31 cellular contexts compared by ENCODE assay signal in genomic region chr11:71421392-71421950, GRCh38.
"Had no signal": no experiment of that assay in that cellular context is flagged by ENCODE, and none has a peak within 500 bp of the region (broad histone marks: within the 10 kb centered on the region; RNA-seq: fewer than 3 reads in every experiment).

No MANE protein-coding gene starts in this region.

- H3K4me1 ChIP-seq: esophagus muscularis mucosa, heart left ventricle, left lung, tibial artery had no signal

- H3K36me3 Mint-ChIP-seq: activated naive CD4-positive, alpha-beta T cell treated with anti-CD3 and anti-CD28 coated beads, Interleukin-2, amount 50 U/mL, for 24 hours; naive B cell; stimulated activated memory B cell treated with anti-CD40 and anti-IgM and Interleukin-4, amounts not matched to agents 10 μg/mL and 1 μg/mL and 100 μg/mL, for 72 hours; WTC11 had no signal

- H3K4me3 ChIP-seq: esophagus muscularis mucosa, heart left ventricle, left lung, smooth muscle cell, tibial artery had no signal

- DNase-seq: activated CD4-positive, alpha-beta T cell treated with anti-CD3 and anti-CD28 coated beads for 1 hour; activated CD4-positive, alpha-beta T cell treated with anti-CD3 and anti-CD28 coated beads, Interleukin-2, amount 10 ng/mL, durations not matched to agents 7 days and 5 days; activated CD8-positive, alpha-beta T cell treated with anti-CD3 and anti-CD28 coated beads for 36 hours; activated naive CD8-positive, alpha-beta T cell treated with anti-CD3 and anti-CD28 coated beads, Interleukin-2, amount 50 U/mL, for 24 hours; activated T-cell treated with anti-CD3 and anti-CD28 coated beads, Interleukin-2, amount 50 U/mL, for 4 hours; anterior cingulate cortex; dermis blood vessel endothelial cell; effector CD4-positive, alpha-beta T cell; foreskin keratinocyte; hypothalamus; left lung; naive B cell; nephron progenitor cell; retina; stimulated activated CD4-positive, alpha-beta T cell treated with anti-CD3 and anti-CD28 coated beads, Interleukin-1b, Interleukin-23, amount 100 ng/mL, for 48 hours; stimulated activated CD4-positive, alpha-beta T cell treated with anti-CD3 and anti-CD28 coated beads, Interleukin-4, amount 100 ng/mL, for 4 hours; stimulated activated CD8-positive, alpha-beta memory T cell treated with anti-CD3 and anti-CD28 coated beads, Interleukin-4, amount 100 ng/mL, for 48 hours; stimulated activated naive CD8-positive, alpha-beta T cell treated with anti-CD3 and anti-CD28 coated beads, Interleukin-15, amount 100 ng/mL, for 72 hours; T-helper 2 cell; tibial artery had no signal

- H3K4me3 Mint-ChIP-seq: activated CD4-positive, alpha-beta T cell treated with anti-CD3 and anti-CD28 coated beads, Interleukin-2, amount 10 ng/mL, durations not matched to agents 7 days and 5 days; activated CD8-positive, alpha-beta T cell treated with anti-CD3 and anti-CD28 coated beads for 36 hours; activated naive CD8-positive, alpha-beta T cell treated with anti-CD3 and anti-CD28 coated beads, Interleukin-2, amount 50 U/mL, for 24 hours; activated T-cell treated with anti-CD3 and anti-CD28 coated beads, Interleukin-2, amount 50 U/mL, for 4 hours; activated T-helper 17 cell treated with anti-CD3 and anti-CD28 coated beads, Interleukin-2, amount 50 U/mL, for 72 hours; nephron progenitor cell; stimulated activated memory B cell treated with anti-CD40 and anti-IgM and Interleukin-4, amounts not matched to agents 10 μg/mL and 1 μg/mL and 100 μg/mL, for 72 hours; stimulated activated naive CD8-positive, alpha-beta T cell treated with anti-CD3 and anti-CD28 coated beads, Interleukin-15, amount 100 ng/mL, for 72 hours; WTC11 had no signal

- H3K27me3 ChIP-seq: foreskin keratinocyte, left lung had no signal

- ATAC-seq: activated CD8-positive, alpha-beta T cell treated with anti-CD3 and anti-CD28 coated beads for 36 hours; activated naive CD8-positive, alpha-beta T cell treated with anti-CD3 and anti-CD28 coated beads, Interleukin-2, amount 50 U/mL, for 24 hours; activated T-cell treated with anti-CD3 and anti-CD28 coated beads, Interleukin-2, amount 50 U/mL, for 4 hours; activated T-helper 17 cell treated with anti-CD3 and anti-CD28 coated beads, Interleukin-2, amount 50 U/mL, for 72 hours; foreskin keratinocyte; stimulated activated memory B cell treated with anti-CD40 and anti-IgM and Interleukin-4, amounts not matched to agents 10 μg/mL and 1 μg/mL and 100 μg/mL, for 72 hours; stimulated activated naive CD8-positive, alpha-beta T cell treated with anti-CD3 and anti-CD28 coated beads, Interleukin-15, amount 100 ng/mL, for 72 hours had no signal

- H3K27ac Mint-ChIP-seq: activated CD4-positive, alpha-beta T cell treated with anti-CD3 and anti-CD28 coated beads, Interleukin-2, amount 10 ng/mL, durations not matched to agents 7 days and 5 days; activated CD8-positive, alpha-beta T cell treated with anti-CD3 and anti-CD28 coated beads for 36 hours; activated naive CD4-positive, alpha-beta T cell treated with anti-CD3 and anti-CD28 coated beads, Interleukin-2, amount 50 U/mL, for 24 hours; activated naive CD8-positive, alpha-beta T cell treated with anti-CD3 and anti-CD28 coated beads, Interleukin-2, amount 50 U/mL, for 24 hours; activated T-helper 17 cell treated with anti-CD3 and anti-CD28 coated beads, Interleukin-2, amount 50 U/mL, for 72 hours; nephron progenitor cell; progenitor cell of endocrine pancreas; stimulated activated memory B cell treated with anti-CD40 and anti-IgM and Interleukin-4, amounts not matched to agents 10 μg/mL and 1 μg/mL and 100 μg/mL, for 72 hours; WTC11 had no signal

- H3K4me2 ChIP-seq: smooth muscle cell had no signal

- H3K27ac ChIP-seq: esophagus muscularis mucosa, foreskin keratinocyte, heart left ventricle, left lung, neutrophil, tibial artery had no signal

- H3K9me3 Mint-ChIP-seq: activated CD4-positive, alpha-beta T cell treated with anti-CD3 and anti-CD28 coated beads, Interleukin-2, amount 10 ng/mL, durations not matched to agents 7 days and 5 days; activated CD8-positive, alpha-beta T cell treated with anti-CD3 and anti-CD28 coated beads for 36 hours; activated naive CD4-positive, alpha-beta T cell treated with anti-CD3 and anti-CD28 coated beads, Interleukin-2, amount 50 U/mL, for 24 hours; activated naive CD8-positive, alpha-beta T cell treated with anti-CD3 and anti-CD28 coated beads, Interleukin-2, amount 50 U/mL, for 24 hours; activated T-cell treated with anti-CD3 and anti-CD28 coated beads, Interleukin-2, amount 50 U/mL, for 4 hours; activated T-helper 17 cell treated with anti-CD3 and anti-CD28 coated beads, Interleukin-2, amount 50 U/mL, for 72 hours; nephron progenitor cell; stimulated activated memory B cell treated with anti-CD40 and anti-IgM and Interleukin-4, amounts not matched to agents 10 μg/mL and 1 μg/mL and 100 μg/mL, for 72 hours; stimulated activated naive CD8-positive, alpha-beta T cell treated with anti-CD3 and anti-CD28 coated beads, Interleukin-15, amount 100 ng/mL, for 72 hours; WTC11 had no signal

- H3K36me3 ChIP-seq: esophagus muscularis mucosa, heart left ventricle, left lung, neutrophil, tibial artery had no signal

- H3K4me1 Mint-ChIP-seq: activated CD4-positive, alpha-beta T cell treated with anti-CD3 and anti-CD28 coated beads, Interleukin-2, amount 10 ng/mL, durations not matched to agents 7 days and 5 days; activated naive CD4-positive, alpha-beta T cell treated with anti-CD3 and anti-CD28 coated beads, Interleukin-2, amount 50 U/mL, for 24 hours; activated T-helper 17 cell treated with anti-CD3 and anti-CD28 coated beads, Interleukin-2, amount 50 U/mL, for 72 hours; nephron progenitor cell; WTC11 had no signal

- FAIRE-seq: bronchial epithelial cell, colon had no signal

- H3K27me3 Mint-ChIP-seq: activated CD8-positive, alpha-beta T cell treated with anti-CD3 and anti-CD28 coated beads for 36 hours; activated naive CD4-positive, alpha-beta T cell treated with anti-CD3 and anti-CD28 coated beads, Interleukin-2, amount 50 U/mL, for 24 hours; stimulated activated memory B cell treated with anti-CD40 and anti-IgM and Interleukin-4, amounts not matched to agents 10 μg/mL and 1 μg/mL and 100 μg/mL, for 72 hours; stimulated activated naive CD8-positive, alpha-beta T cell treated with anti-CD3 and anti-CD28 coated beads, Interleukin-15, amount 100 ng/mL, for 72 hours had no signal

- H3K9me3 ChIP-seq: esophagus muscularis mucosa, heart left ventricle, left lung, neutrophil, tibial artery had no signal
